9 cellular contexts compared by ENCODE assay signal in genomic region chr19:3821857-3822364, GRCh38. TPM values are rescaled to one million over a fixed set of nuclear protein-coding genes. Genes with fewer than 3 reads are reported as not detected.
DNase-seq lines count a peak whose midpoint lies in the region; ATAC-seq lines count a peak whose summit lies in the region.
"Had no signal": no experiment of that assay in that cellular context is flagged by ENCODE, and none has a peak within 500 bp of the region (broad histone marks: within the 10 kb centered on the region; RNA-seq: fewer than 3 reads in every experiment).

No MANE protein-coding gene starts in this region.

- H3K27ac Mint-ChIP-seq in CD4-positive, alpha-beta memory T cell: peak overlapping the region; percentile 42 to 84 (median 61)

- H3K27me3 ChIP-seq in CD4-positive, alpha-beta memory T cell (ENCODE audit: insufficient read depth, low read length): no peaks in the 10 kb centered on the region
- no peaks in the 10 kb centered on the region for H3K27me3 ChIP-seq in right cardiac atrium (ENCODE audit: control insufficient read depth, insufficient read depth)

- CTCF ChIA-PET in CD4-positive, alpha-beta memory T cell (lab: Charles Lee; ENCODE audit: partially characterized antibody): interaction anchor here (0.8 to 5.2 kb wide), 22 partner anchors 9 to 380 kb away, joined by 3 to 82 read pairs (median 4); partner anchors contain the start of genes APBA3 and MRPL54

- no peaks in the 10 kb centered on the region for H3K9me3 ChIP-seq in CD4-positive, alpha-beta memory T cell (ENCODE audit: control insufficient read depth in 1 of 2, low read length in 2 of 2)
- no peaks in the 10 kb centered on the region for H3K9me3 ChIP-seq in right cardiac atrium (ENCODE audit: control insufficient read depth, low read length)

- POLR2A ChIA-PET in CD4-positive, alpha-beta memory T cell (lab: Charles Lee; ENCODE audit: partially characterized antibody): interaction anchor here (0.5 to 3.2 kb wide), 8 partner anchors 10 to 94 kb away, joined by 3 to 30 read pairs (median 4); partner anchors contain the start of genes APBA3, MATK and MRPL54

- peaks cover 7 to 29% (median 16%) of the 10 kb centered on the region in 4 donors for H3K4me1 Mint-ChIP-seq in CD4-positive, alpha-beta memory T cell

- H3K4me3 ChIP-seq in CD4-positive, alpha-beta memory T cell (ENCODE audit: low read length in 2 of 2): no peak overlapping the region
- H3K4me3 ChIP-seq in right cardiac atrium (ENCODE audit: low read length): no peak overlapping the region

- ATAC-seq in right cardiac atrium: peak; percentile 60 to 71
- no peak for ATAC-seq in HG03520 (IDR thresholded peaks at IDR 0.05; ENCODE audit: unreplicated experiment)

- H3K4me1 ChIP-seq in CD4-positive, alpha-beta memory T cell (ENCODE audit: insufficient read depth, low read length): peaks cover 13% of the 10 kb centered on the region
- no peaks in the 10 kb centered on the region for H3K4me1 ChIP-seq in right cardiac atrium (ENCODE audit: control insufficient read depth, insufficient read depth, low read length)

- H3K27ac ChIP-seq in CD4-positive, alpha-beta memory T cell (ENCODE audit: low read depth, low read length): no peak overlapping the region
- no peak overlapping the region for H3K27ac ChIP-seq in right cardiac atrium (ENCODE audit: low read length)

- DNase-seq in CD4-positive, alpha-beta memory T cell: peak; percentile 82 to 88 (median 85)
- DNase-seq in HUDEP-2 (lab: John Stamatoyannopoulos, UW; ENCODE audit: unreplicated experiment in 76 of 76) (peak in 68 of 76 experiments; percentile 23 to 87 (median 64)), T-helper 1 cell (peak; percentile 61 to 85 (median 81)), right cardiac atrium (peak; percentile 47 to 87 (median 83)), middle frontal gyrus (ENCODE audit: extremely low spot score, low spot score) (no peak)
- DNase-seq in activated naive CD8-positive, alpha-beta T cell treated with anti-CD3 and anti-CD28 coated beads, Interleukin-2, amount 50 U/mL, for 16 hours (ENCODE audit: low read depth, low spot score): peak; percentile 81
- DNase-seq in stimulated activated CD4-positive, alpha-beta T cell treated with anti-CD3 and anti-CD28 coated beads, Interleukin-15, amount 100 ng/mL, for 1 hour (ENCODE audit: low read depth in 1 of 2, low spot score in 1 of 2): peak; percentile 82 to 88

- H3K27me3 Mint-ChIP-seq in CD4-positive, alpha-beta memory T cell: no peaks in the 10 kb centered on the region

- intact Hi-C loops in CD4-positive, alpha-beta memory T cell (cut with micrococcal nuclease): loop anchor here (1.0 to 5.0 kb wide), 4 partner anchors 37 to 122 kb away; partner anchors contain the start of genes MRPL54 and PIP5K1C
- intact Hi-C loops in right cardiac atrium (cut with DNase I): no loop called here

- WGBS in right cardiac atrium: 17% methylated on average over 43 of the region's 43 CpGs

- peak overlapping the region in 6 of 8 donors; percentile 41 to 76 (median 58) for H3K4me3 Mint-ChIP-seq in CD4-positive, alpha-beta memory T cell

- H3K36me3 Mint-ChIP-seq in CD4-positive, alpha-beta memory T cell: no peaks in the 10 kb centered on the region

- no peaks in the 10 kb centered on the region for H3K9me3 Mint-ChIP-seq in CD4-positive, alpha-beta memory T cell

- H3K36me3 ChIP-seq in CD4-positive, alpha-beta memory T cell (ENCODE audit: insufficient read depth, low read length): no peaks in the 10 kb centered on the region

RNA-seq across cellular contexts. Expression of gene MATK, which starts 35.7 kb away (rescaled TPM):
- 1 to 10 TPM; 7.2 to 9.6 TPM for total RNA-seq in CD4-positive, alpha-beta memory T cell
- polyA plus RNA-seq in CD4-positive, alpha-beta memory T cell: 10 to 100 TPM; 19.4 to 27.7 TPM
- total RNA-seq in right cardiac atrium: 1 to 10 TPM in 2 of 4 donors, under 1 TPM in 2; 0.51 to 1.8 (median 1.0) TPM
- 0.36 TPM for polyA plus RNA-seq in right cardiac atrium

RNA-seq across cellular contexts. Expression of gene ZFR2, which starts 46.9 kb away (rescaled TPM):
- total RNA-seq in CD4-positive, alpha-beta memory T cell: 1 to 10 TPM; 1.2 to 3.1 TPM
- 1 to 10 TPM; 3.9 to 4.1 TPM for polyA plus RNA-seq in CD4-positive, alpha-beta memory T cell
- total RNA-seq in right cardiac atrium: under 1 TPM; 0.36 to 0.85 (median 0.65) TPM
- polyA plus RNA-seq in right cardiac atrium: 0.86 TPM
- total RNA-seq: subcutaneous adipose tissue had no signal

RNA-seq across cellular contexts. Expression of gene RAX2, which starts 49.9 kb away (rescaled TPM):
- total RNA-seq in CD4-positive, alpha-beta memory T cell: not detected
- polyA plus RNA-seq in CD4-positive, alpha-beta memory T cell: not detected
- total RNA-seq in right cardiac atrium: not detected
- not detected for polyA plus RNA-seq in right cardiac atrium
- total RNA-seq: subcutaneous adipose tissue had no signal

RNA-seq across cellular contexts. Expression of gene ATCAY, which starts 58.6 kb away (rescaled TPM):
- total RNA-seq in CD4-positive, alpha-beta memory T cell: not detected
- polyA plus RNA-seq in CD4-positive, alpha-beta memory T cell: not detected
- total RNA-seq in right cardiac atrium: not detected
- 0.05 TPM for polyA plus RNA-seq in right cardiac atrium
- total RNA-seq: subcutaneous adipose tissue had no signal

RNA-seq across cellular contexts. Expression of gene MRPL54, which starts 59.4 kb away (rescaled TPM):
- 10 to 100 TPM; 36.7 to 38.6 TPM for total RNA-seq in CD4-positive, alpha-beta memory T cell
- 100 to 1,000 TPM; 102 to 107 TPM for polyA plus RNA-seq in CD4-positive, alpha-beta memory T cell
- 10 to 100 TPM; 62.9 to 78.1 (median 69.4) TPM for total RNA-seq in right cardiac atrium
- polyA plus RNA-seq in right cardiac atrium: 129 TPM
